In genomic region chr15:52003089-52003488, GRCh38 we compare ENCODE assay signal across 6 cellular contexts. TPM values are rescaled to one million over a fixed set of nuclear protein-coding genes. Genes with fewer than 3 reads are reported as not detected.
DNase-seq lines count a peak whose midpoint lies in the region; ATAC-seq, FAIRE-seq and TF ChIP-seq lines count a peak whose summit lies in the region.
"Not testable (repeated sequence)": the region's sequence is repeated elsewhere in the genome, so short reads cannot be mapped to it uniquely, and the experiment has no call there.

No MANE protein-coding gene starts in this region.

- BruUV-seq in GM12878 (replicated peaks; lab: Mats Ljungman, UMichigan) = not testable (repeated sequence)

- H3K27me3 Mint-ChIP-seq in H9 (ENCODE audit: low read depth); endothelial cell (ENCODE audit: unreplicated experiment); stimulated activated memory B cell treated with anti-CD40 and anti-IgM and Interleukin-4, amounts not matched to agents 10 μg/mL and 1 μg/mL and 100 μg/mL, for 72 hours: not testable (repeated sequence)

- H3K56ac ChIP-seq in H9 (ENCODE audit: insufficient read length, low read depth, low read length); mesendoderm (ENCODE audit: low read length): not testable (repeated sequence)

- H3K79me1 ChIP-seq in H9 (ENCODE audit: insufficient read depth, low read depth, low read length, poor library complexity, severe bottlenecking); mesendoderm (ENCODE audit: low read length): not testable (repeated sequence)

- 0 out of 7 replicates have a peak overlapping the region, but pooled peaks of 1 of the 3 experiments have one; percentile 7 for H3K27ac Mint-ChIP-seq in H9
- H3K27ac Mint-ChIP-seq in endothelial cell (ENCODE audit: unreplicated experiment) = not testable (repeated sequence)
- H3K27ac Mint-ChIP-seq in stimulated activated memory B cell treated with anti-CD40 and anti-IgM and Interleukin-4, amounts not matched to agents 10 μg/mL and 1 μg/mL and 100 μg/mL, for 72 hours = peak overlapping the region; percentile 43

- H3K23ac ChIP-seq in H9 (ENCODE audit: insufficient read length, low read depth, low read length); mesendoderm (ENCODE audit: low read length): not testable (repeated sequence)

- 0 out of 3 replicates have a peak, but pooled peaks have one; percentile 15 for TF ChIP-seq CTCF in H9 (conservative IDR thresholded peaks at IDR 0.05)
- not testable (repeated sequence) for TF ChIP-seq CTCF in GM12878 (IDR thresholded peaks at IDR 0.05 in 2 of 3, conservative IDR thresholded peaks at IDR 0.05 in 1 of 3; ENCODE audit: control insufficient read depth in 2 of 3, extremely low read depth in 1 of 3, insufficient read depth in 1 of 3, low read depth in 3 of 3, low read length in 3 of 3); endothelial cell (IDR thresholded peaks at IDR 0.05; ENCODE audit: unreplicated experiment)

- TF ChIP-seq POLR2A in GM12878 (IDR thresholded peaks at IDR 0.05; ENCODE audit: low read depth, low read length) = not testable (repeated sequence)

- DNase-seq in H9; GM12878 (ENCODE audit: low read depth, low spot score); endothelial cell (ENCODE audit: low spot score): not testable (repeated sequence)
- peak; percentile 38 for DNase-seq in NCI-H82 (lab: John Stamatoyannopoulos, UW)
- DNase-seq in mesendoderm = peak; percentile 33

- not testable (repeated sequence) for FAIRE-seq in GM12878 (lab: Jason Lieb, UNC)

- in situ Hi-C loops in GM12878 (cut with MboI) = not testable (repeated sequence)

- H2BK15ac ChIP-seq in H9 (ENCODE audit: low read depth, low read length); mesendoderm (replicated peaks; ENCODE audit: low read depth): not testable (repeated sequence)

- H2AK5ac ChIP-seq in H9 (ENCODE audit: insufficient read length, low read length); mesendoderm (ENCODE audit: low read length): not testable (repeated sequence)

- H3K9me3 ChIP-seq in H9 (ENCODE audit: control insufficient read depth, low read depth, low read length) = not testable (repeated sequence)
- peaks cover 11% of the 10 kb centered on the region for H3K9me3 ChIP-seq in GM12878 (replicated peaks; ENCODE audit: control insufficient read depth, insufficient read depth, low read length)

- not testable (repeated sequence) for H3K79me2 ChIP-seq in H9 (ENCODE audit: insufficient read depth, low read length); GM12878 (ENCODE audit: control insufficient read depth, insufficient read depth, low read length); mesendoderm (ENCODE audit: control insufficient read depth, insufficient read depth, low read length)

- H3T11ph ChIP-seq in H9 (ENCODE audit: low read length) = not testable (repeated sequence)

- not testable (repeated sequence) for H4K5ac ChIP-seq in H9 (ENCODE audit: insufficient read length, low read depth, low read length); mesendoderm (ENCODE audit: low read length)

- not testable (repeated sequence) for H3K4me1 ChIP-seq in H9 (ENCODE audit: insufficient read depth, low read length); mesendoderm (ENCODE audit: control insufficient read depth, low read depth, low read length)
- H3K4me1 ChIP-seq in GM12878 (ENCODE audit: control insufficient read depth, insufficient read depth, low read length) = peaks cover 33% of the 10 kb centered on the region

- POLR2A ChIA-PET in GM12878 (lab: Charles Lee) = interaction anchor here (1.3 kb wide), 1 partner anchor 17 kb away, joined by 5 read pairs; no protein-coding TSS in a partner anchor

- H2BK12ac ChIP-seq in H9 (ENCODE audit: insufficient read length, low read depth, low read length) = not testable (repeated sequence)

- not testable (repeated sequence) for H2BK120ac ChIP-seq in H9 (ENCODE audit: low read depth, low read length, poor library complexity, severe bottlenecking); mesendoderm (ENCODE audit: low read depth, low read length)

- not testable (repeated sequence) for H3K9me3 Mint-ChIP-seq in H9; endothelial cell (ENCODE audit: unreplicated experiment); stimulated activated memory B cell treated with anti-CD40 and anti-IgM and Interleukin-4, amounts not matched to agents 10 μg/mL and 1 μg/mL and 100 μg/mL, for 72 hours

- H3K36me3 ChIP-seq in GM12878 (ENCODE audit: control insufficient read depth in 2 of 2, insufficient read depth in 2 of 2, low read length in 1 of 2); mesendoderm (ENCODE audit: control insufficient read depth, insufficient read depth, low read length): not testable (repeated sequence)

- not testable (repeated sequence) for H3K4me3 ChIP-seq in GM12878; mesendoderm (ENCODE audit: low read length)

- not testable (repeated sequence) for TF ChIP-seq RAD21 in GM12878 (IDR thresholded peaks at IDR 0.05; ENCODE audit: insufficient read depth, low read depth, low read length)

- H3K4me3 Mint-ChIP-seq in H9; stimulated activated memory B cell treated with anti-CD40 and anti-IgM and Interleukin-4, amounts not matched to agents 10 μg/mL and 1 μg/mL and 100 μg/mL, for 72 hours: not testable (repeated sequence)
- peak overlapping the region; percentile 18 for H3K4me3 Mint-ChIP-seq in endothelial cell (ENCODE audit: unreplicated experiment)

- H4K8ac ChIP-seq in H9 (replicated peaks; ENCODE audit: insufficient read length, low read depth, low read length); mesendoderm (ENCODE audit: low read depth, low read length): not testable (repeated sequence)

- not testable (repeated sequence) for H3K23me2 ChIP-seq in H9 (ENCODE audit: insufficient read length, low read depth, low read length, poor library complexity, severe bottlenecking)

- not testable (repeated sequence) for H3K18ac ChIP-seq in H9 (ENCODE audit: insufficient read length, low read depth, low read length); mesendoderm (ENCODE audit: low read length)

- H4K20me1 ChIP-seq in H9 (ENCODE audit: control insufficient read depth, insufficient read depth, insufficient read length); GM12878 (ENCODE audit: control insufficient read depth, insufficient read depth): not testable (repeated sequence)

- not testable (repeated sequence) for H3K4me1 Mint-ChIP-seq in H9
- H3K4me1 Mint-ChIP-seq in endothelial cell (ENCODE audit: unreplicated experiment) = peaks cover 57% of the 10 kb centered on the region
- H3K4me1 Mint-ChIP-seq in stimulated activated memory B cell treated with anti-CD40 and anti-IgM and Interleukin-4, amounts not matched to agents 10 μg/mL and 1 μg/mL and 100 μg/mL, for 72 hours = peaks cover 32% of the 10 kb centered on the region

- not testable (repeated sequence) for H3K9ac ChIP-seq in H9 (ENCODE audit: extremely low read depth, insufficient read length, low read length); GM12878 (ENCODE audit: control insufficient read depth, insufficient read depth, low read length); mesendoderm (ENCODE audit: low read length)

- RAD21 ChIA-PET in GM12878 (lab: Charles Lee; ENCODE audit: unreplicated experiment) = interaction anchor here (0.6 kb wide), 1 partner anchor 142 kb away, joined by 3 read pairs; no protein-coding TSS in a partner anchor

- H3K27ac ChIP-seq in H9 (ENCODE audit: insufficient read length, low read depth, low read length); GM12878 (ENCODE audit: control insufficient read depth, insufficient read depth); mesendoderm (ENCODE audit: low read depth, low read length): not testable (repeated sequence)

- not testable (repeated sequence) for H2BK5ac ChIP-seq in H9 (ENCODE audit: insufficient read length, low read length); mesendoderm (ENCODE audit: low read length)

- not testable (repeated sequence) for TF ChIP-seq EP300 in GM12878 (IDR thresholded peaks at IDR 0.05; ENCODE audit: borderline replicate concordance in 1 of 2, control insufficient read depth in 1 of 2, low read depth in 2 of 2, low read length in 2 of 2)

- H3K36me3 Mint-ChIP-seq in H9 (ENCODE audit: insufficient read depth in 1 of 3, low read depth in 3 of 3); endothelial cell (ENCODE audit: low read depth, unreplicated experiment); stimulated activated memory B cell treated with anti-CD40 and anti-IgM and Interleukin-4, amounts not matched to agents 10 μg/mL and 1 μg/mL and 100 μg/mL, for 72 hours: not testable (repeated sequence)

- WGBS in H9 (ENCODE audit: extremely low coverage, insufficient read length, low lambda C conversion rate) = no CpG with 5 or more reads among the region's 7 CpGs
- WGBS in GM12878 (ENCODE audit: insufficient coverage, insufficient replicate concordance, low lambda C conversion rate, missing lambda C conversion rate) = 86% methylated on average over 7 of the region's 7 CpGs
- WGBS in mesendoderm (ENCODE audit: extremely low coverage, insufficient coverage, low lambda C conversion rate) = no CpG with 5 or more reads among the region's 7 CpGs

- CTCF ChIA-PET in GM12878 (lab: Yijun Ruan, JAX) = interaction anchor here (0.6 to 2.8 kb wide), 2 partner anchors 22 to 71 kb away, joined by 3 to 6 read pairs; no protein-coding TSS in a partner anchor

- H3K4ac ChIP-seq in H9 (ENCODE audit: low read depth, low read length); mesendoderm (ENCODE audit: low read depth, low read length): not testable (repeated sequence)

- SMC1A ChIA-PET in GM12878 (lab: Charles Lee; ENCODE audit: uncharacterized antibody, unreplicated experiment) = interaction anchor here (0.6 to 1.9 kb wide), 5 partner anchors 17 to 978 kb away, joined by 3 to 7 read pairs (median 4); no protein-coding TSS in a partner anchor

- not testable (repeated sequence) for ATAC-seq in GM12878; stimulated activated memory B cell treated with anti-CD40 and anti-IgM and Interleukin-4, amounts not matched to agents 10 μg/mL and 1 μg/mL and 100 μg/mL, for 72 hours

- not testable (repeated sequence) for H3K27me3 ChIP-seq in H9 (ENCODE audit: insufficient read depth, low read length); GM12878 (replicated peaks in 1 of 2; ENCODE audit: control insufficient read depth in 2 of 2, insufficient read depth in 2 of 2, low read length in 1 of 2); mesendoderm (ENCODE audit: insufficient read depth, low read length, poor library complexity)

- not testable (repeated sequence) for H2BK20ac ChIP-seq in H9 (ENCODE audit: low read depth, low read length, poor library complexity, severe bottlenecking)

- not testable (repeated sequence) for H3K4me2 ChIP-seq in H9 (ENCODE audit: insufficient read depth, insufficient read length, low read length); GM12878 (ENCODE audit: control insufficient read depth, insufficient read depth); mesendoderm (ENCODE audit: low read length)

- H3K14ac ChIP-seq in H9 (ENCODE audit: insufficient read depth, low read length) = not testable (repeated sequence)

- intact Hi-C loops in GM12878 (cut with micrococcal nuclease; ENCODE audit: unreplicated experiment) = not testable (repeated sequence)

- H4K91ac ChIP-seq in H9 (ENCODE audit: insufficient read length, low read depth, low read length) = not testable (repeated sequence)

- H2AFZ ChIP-seq in H9 (ENCODE audit: low read length); GM12878 (ENCODE audit: control insufficient read depth, low read depth, low read length): not testable (repeated sequence)

RNA-seq across cellular contexts. Expression of gene MAPK6, which starts 15.9 kb away (rescaled TPM):
- total RNA-seq in H9 (2021) (88.6 and 94.1 TPM in 2 replicates), GM12878 (2014; rRNA removed) (52.6 and 59.6 TPM in 2 replicates), GM12878 (2014; rRNA removed; fragmentation: Illumina TruSeq; extraction: Trizol) (69.8 and 71.0 TPM in 2 replicates), GM12878 (2021) (72.6 TPM in 2 replicates), endothelial cell (ENCODE audit: unreplicated experiment) (94.6 TPM)
- total RNA-seq in GM12878 (2013; cell fraction: nucleolus; rRNA removed) = 80.8 and 88.1 TPM in 2 replicates
- polyA plus RNA-seq in GM12878 (2011; ENCODE audit: low read depth) = 24.7 TPM
- polyA plus RNA-seq in GM12878 (2011; rRNA removed) (100 and 162 TPM in 2 replicates), GM12878 (2014; fragmentation: Illumina TruSeq; extraction: Trizol) (62.6 and 76.2 TPM in 2 replicates), GM12878 (2014; fragmentation: Nextera tagmentation; extraction: Ambion mirVana) (10 to 100 TPM; 20.6 to 23.4 TPM), GM12878 (2014; rRNA removed) (28.0 and 35.6 TPM in 2 replicates), GM12878 (2016; fragmentation: Nextera tagmentation; extraction: Ambion mirVana) (10 to 100 TPM; 47.5 to 52.5 TPM)
- 32.0 and 38.4 TPM in 2 replicates for polyA plus RNA-seq in GM12878 (2011; cell fraction: cytosol; rRNA removed)
- 28.7 and 36.7 TPM in 2 replicates for polyA plus RNA-seq in GM12878 (2011; cell fraction: nucleus; rRNA removed)
- 24.5 and 34.8 TPM in 2 replicates for polyA plus RNA-seq in GM12878 (2012)
- 77.4 and 116 TPM in 2 replicates for polyA minus RNA-seq in GM12878 (2011; rRNA and poly(A)+ RNA removed)
- polyA minus RNA-seq in GM12878 (2011; cell fraction: cytosol; rRNA and poly(A)+ RNA removed) = 37.0 and 41.8 TPM in 2 replicates
- polyA minus RNA-seq in GM12878 (2011; cell fraction: nucleus; rRNA and poly(A)+ RNA removed) = 19.3 and 25.4 TPM in 2 replicates
- 70.7 TPM for polyA plus RNA-seq in mesendoderm (2013, experiment 1 of 2)
- 71.6 TPM for polyA plus RNA-seq in mesendoderm (2013, experiment 2 of 2)

RNA-seq across cellular contexts. Expression of gene LEO1, which starts 31.5 kb away (rescaled TPM):
- 28.4 and 30.3 TPM in 2 replicates for total RNA-seq in H9 (2021)
- total RNA-seq in GM12878 (2013; cell fraction: nucleolus; rRNA removed) = 71.0 and 71.5 TPM in 2 replicates
- total RNA-seq in GM12878 (2014; rRNA removed) = 23.7 and 28.6 TPM in 2 replicates
- total RNA-seq in GM12878 (2014; rRNA removed; fragmentation: Illumina TruSeq; extraction: Trizol) = 45.1 and 46.1 TPM in 2 replicates
- total RNA-seq in GM12878 (2021) = 23.0 and 23.6 TPM in 2 replicates
- 14.7 TPM for polyA plus RNA-seq in GM12878 (2011; ENCODE audit: low read depth)
- polyA plus RNA-seq in GM12878 (2011; rRNA removed) = 13.6 and 15.8 TPM in 2 replicates
- 3.6 and 4.8 TPM in 2 replicates for polyA plus RNA-seq in GM12878 (2011; cell fraction: cytosol; rRNA removed)
- 5.4 and 8.5 TPM in 2 replicates for polyA plus RNA-seq in GM12878 (2011; cell fraction: nucleus; rRNA removed)
- polyA plus RNA-seq in GM12878 (2012) = 18.5 and 23.9 TPM in 2 replicates
- 50.6 and 62.8 TPM in 2 replicates for polyA plus RNA-seq in GM12878 (2014; fragmentation: Illumina TruSeq; extraction: Trizol)
- polyA plus RNA-seq in GM12878 (2014; fragmentation: Nextera tagmentation; extraction: Ambion mirVana) = 10 to 100 TPM; 29.5 to 35.2 TPM
- polyA plus RNA-seq in GM12878 (2014; rRNA removed) = 23.8 and 25.8 TPM in 2 replicates
- 10 to 100 TPM; 45.6 to 47.8 TPM for polyA plus RNA-seq in GM12878 (2016; fragmentation: Nextera tagmentation; extraction: Ambion mirVana)
- 9.0 and 9.4 TPM in 2 replicates for polyA minus RNA-seq in GM12878 (2011; rRNA and poly(A)+ RNA removed)
- 5.3 and 6.5 TPM in 2 replicates for polyA minus RNA-seq in GM12878 (2011; cell fraction: cytosol; rRNA and poly(A)+ RNA removed)
- 5.7 and 7.3 TPM in 2 replicates for polyA minus RNA-seq in GM12878 (2011; cell fraction: nucleus; rRNA and poly(A)+ RNA removed)
- 25.5 TPM for total RNA-seq in endothelial cell (ENCODE audit: unreplicated experiment)
- 37.0 TPM for polyA plus RNA-seq in mesendoderm (2013, experiment 1 of 2)
- polyA plus RNA-seq in mesendoderm (2013, experiment 2 of 2) = 37.0 TPM
